In genomic region chr13:102847272-102848234, GRCh38 we compare ENCODE assay signal across 2 cellular contexts.
TF ChIP-seq lines count a peak whose summit lies in the region.

No MANE protein-coding gene starts in this region.

TF ChIP-seq in endothelial cell of umbilical vein, 7 proteins besides CTCF, POLR2A, EP300 and RAD21:
- TF ChIP-seq POLR2AphosphoS5 (IDR thresholded peaks at IDR 0.05; ENCODE audit: insufficient read depth, low read depth, low read length) (no peak), MYC (IDR thresholded peaks at IDR 0.05; ENCODE audit: low read depth, low read length) (no peak), MAX (IDR thresholded peaks at IDR 0.05; ENCODE audit: insufficient read depth, insufficient read length) (no peak), EZH2 (IDR thresholded peaks at IDR 0.05; ENCODE audit: borderline replicate concordance, low read depth, low read length, severe bottlenecking) (no peak), FOS (IDR thresholded peaks at IDR 0.05; ENCODE audit: borderline replicate concordance, insufficient read depth, low read length) (no peak), JUN (IDR thresholded peaks at IDR 0.05; ENCODE audit: borderline replicate concordance, insufficient read depth, insufficient read length, low read depth) (no peak), GATA2 (IDR thresholded peaks at IDR 0.05; ENCODE audit: insufficient read depth, insufficient read length, low read depth, low read length) (no peak)

TF ChIP-seq in neural cell, 6 proteins besides CTCF, POLR2A, EP300 and RAD21:
- no peak for TF ChIP-seq TAF1 (IDR thresholded peaks at IDR 0.05; ENCODE audit: low read depth)
- TF ChIP-seq SMC3 (conservative IDR thresholded peaks at IDR 0.05; ENCODE audit: poor library complexity), result peak; percentile 82
